8 cellular contexts compared by ENCODE assay signal in the genomic region with DNA sequence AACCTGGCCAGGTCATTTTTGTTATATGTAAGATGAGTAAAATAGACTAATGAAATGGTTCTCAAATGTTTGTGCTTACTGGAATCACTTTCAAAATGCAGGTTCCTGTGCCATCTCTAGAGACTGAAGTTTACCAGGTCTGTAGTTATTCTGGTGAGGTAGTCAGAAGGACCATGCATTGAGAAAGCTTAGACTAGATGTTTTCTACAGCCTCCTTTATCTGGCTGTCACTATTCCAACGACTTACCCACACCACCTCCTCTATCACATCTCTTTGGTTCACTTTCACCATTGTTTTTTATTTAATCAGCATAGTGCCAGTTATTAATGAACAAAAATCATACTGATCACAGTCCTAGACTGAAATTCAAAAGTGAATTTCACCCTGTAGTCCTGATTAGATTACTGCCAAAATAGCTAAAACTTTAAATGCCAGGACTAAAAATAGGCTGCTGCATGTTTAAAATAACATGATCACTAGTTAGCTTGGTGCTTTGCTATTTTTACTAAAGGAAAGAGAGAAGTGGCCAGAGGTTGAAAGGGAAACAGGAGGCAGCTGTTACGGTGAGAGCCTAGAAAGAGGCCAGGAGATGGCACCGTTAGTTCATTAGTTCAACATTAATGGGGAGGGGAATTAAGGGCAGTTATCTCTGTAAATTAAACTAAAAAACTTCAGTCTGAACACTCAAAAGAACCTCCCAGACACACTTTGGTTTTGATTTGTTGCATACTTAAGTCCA. TPM values are rescaled to one million over a fixed set of nuclear protein-coding genes. Genes with fewer than 3 reads are reported as not detected.
DNase-seq lines count a peak whose midpoint lies in the region; ATAC-seq lines count a peak whose summit lies in the region.

No MANE protein-coding gene starts in this region.

- ATAC-seq in GM21723 (IDR thresholded peaks at IDR 0.05; ENCODE audit: unreplicated experiment) (peak; percentile 83), GM19452 (IDR thresholded peaks at IDR 0.05; ENCODE audit: unreplicated experiment) (no peak), GM18502 (IDR thresholded peaks at IDR 0.05; ENCODE audit: poor library complexity, unreplicated experiment) (no peak)

- peak; percentile 22 for DNase-seq in GDM1 (lab: John Stamatoyannopoulos, UW)
- peak; percentile 68 for DNase-seq in OCI-M1 (lab: John Stamatoyannopoulos, UW)
- peak; percentile 13 for DNase-seq in glomerular visceral epithelial cell (ENCODE audit: extremely low spot score)
- no peak for DNase-seq in NCI-H187 (lab: John Stamatoyannopoulos, UW)
- DNase-seq in ureter (ENCODE audit: low spot score): no peak

RNA-seq across cellular contexts. Expression of gene FNIP1, which starts 13.9 kb away (rescaled TPM):
- 34.4 TPM for total RNA-seq in ureter

Comparison
In these comparisons a context has a peak if more than half of its experiments do, and no peak if none do; other contexts are left out.
1. DNase-seq: peak in GDM1 (single experiment), OCI-M1 (single experiment) and glomerular visceral epithelial cell (single experiment); none in NCI-H187 (0 of 2) and ureter (single experiment).